Comparison of ENCODE assay signal across 8 cellular contexts in genomic region chr6:89353118-89353556, GRCh38. TPM values are rescaled to one million over a fixed set of nuclear protein-coding genes. Genes with fewer than 3 reads are reported as not detected.
DNase-seq lines count a peak whose midpoint lies in the region; ATAC-seq and TF ChIP-seq lines count a peak whose summit lies in the region.

No MANE protein-coding gene starts in this region.

- H3K4me1 ChIP-seq in right lobe of liver (peaks cover 0 to 21% (median 3%) of the 10 kb centered on the region in 4 donors), upper lobe of left lung (peaks cover 27 to 40% (median 30%) of the 10 kb centered on the region in 4 donors)

- TF ChIP-seq CTCF in brain (conservative IDR thresholded peaks at IDR 0.05) (no peak), right lobe of liver (IDR thresholded peaks at IDR 0.05) (no peak), upper lobe of left lung (IDR thresholded peaks at IDR 0.05) (no peak)

- peak overlapping the region; percentile 59 for H3K27ac Mint-ChIP-seq in activated naive CD4-positive, alpha-beta T cell treated with anti-CD3 and anti-CD28 coated beads for 36 hours
- H3K27ac Mint-ChIP-seq in brain: peak overlapping the region; percentile 88 to 95 (median 93)

- H3K9me3 ChIP-seq in right lobe of liver (no peaks in the 10 kb centered on the region), upper lobe of left lung (no peaks in the 10 kb centered on the region)

- intact Hi-C loops in activated naive CD4-positive, alpha-beta T cell treated with anti-CD3 and anti-CD28 coated beads for 36 hours (cut with micrococcal nuclease): loop anchor here (2.0 to 10.0 kb wide), 5 partner anchors 208 to 1234 kb away; partner anchors contain the start of gene MAP3K7
- intact Hi-C loops in right lobe of liver (cut with DNase I): no loop called here

- ATAC-seq in right lobe of liver (no peak), upper lobe of left lung (ENCODE audit: low FRiP score in 2 of 2) (no peak), HG02970 (IDR thresholded peaks at IDR 0.05; ENCODE audit: low FRiP score, unreplicated experiment) (no peak)

- H3K9me3 Mint-ChIP-seq in activated naive CD4-positive, alpha-beta T cell treated with anti-CD3 and anti-CD28 coated beads for 36 hours: peaks cover 1% of the 10 kb centered on the region
- H3K9me3 Mint-ChIP-seq in brain: peaks cover 0 to 3% (median 0%) of the 10 kb centered on the region in 5 experiments

- TF ChIP-seq POLR2A in right lobe of liver (IDR thresholded peaks at IDR 0.05) (no peak), upper lobe of left lung (IDR thresholded peaks at IDR 0.05) (no peak)

- peak overlapping the region; percentile 69 for H3K4me3 Mint-ChIP-seq in activated naive CD4-positive, alpha-beta T cell treated with anti-CD3 and anti-CD28 coated beads for 36 hours
- peak overlapping the region; percentile 80 to 89 (median 81) for H3K4me3 Mint-ChIP-seq in brain

- peak; percentile 55 for DNase-seq in activated naive CD4-positive, alpha-beta T cell treated with anti-CD3 and anti-CD28 coated beads for 36 hours
- DNase-seq in activated naive CD4-positive, alpha-beta T cell treated with Interleukin-2 at 50 U/mL for 16 hours: no peak
- no peak for DNase-seq in right lobe of liver
- DNase-seq in upper lobe of left lung: no peak
- no peak for DNase-seq in NCI-H510A treated with DMSO at 0.1 percent for 48 hours (lab: John Stamatoyannopoulos, UW)
- no peak for DNase-seq in NCI-H1930 (lab: John Stamatoyannopoulos, UW)

- H3K27ac ChIP-seq in right lobe of liver (peak overlapping the region; percentile 98 to 99 (median 98)), upper lobe of left lung (peak overlapping the region; percentile 97 to 99 (median 98))

- H3K4me1 Mint-ChIP-seq in activated naive CD4-positive, alpha-beta T cell treated with anti-CD3 and anti-CD28 coated beads for 36 hours (ENCODE audit: low read depth): peaks cover 69% of the 10 kb centered on the region
- H3K4me1 Mint-ChIP-seq in brain: peaks cover 59% of the 10 kb centered on the region

- CTCF ChIA-PET in activated naive CD4-positive, alpha-beta T cell treated with anti-CD3 and anti-CD28 coated beads for 36 hours (lab: Charles Lee): interaction anchor here (0.6 to 3.9 kb wide), 3 partner anchors 18 to 164 kb away, joined by 3 to 19 read pairs (median 3); no protein-coding TSS in a partner anchor

- H3K36me3 ChIP-seq in right lobe of liver: no peaks in the 10 kb centered on the region
- H3K36me3 ChIP-seq in upper lobe of left lung: no peaks in the 10 kb centered on the region

- H3K27me3 Mint-ChIP-seq in activated naive CD4-positive, alpha-beta T cell treated with anti-CD3 and anti-CD28 coated beads for 36 hours (ENCODE audit: low read depth): no peaks in the 10 kb centered on the region
- peaks cover 3% of the 10 kb centered on the region for H3K27me3 Mint-ChIP-seq in brain

- TF ChIP-seq EP300 in upper lobe of left lung (IDR thresholded peaks at IDR 0.05): no peak

- H3K27me3 ChIP-seq in right lobe of liver (no peaks in the 10 kb centered on the region), upper lobe of left lung (no peaks in the 10 kb centered on the region)

- H3K4me3 ChIP-seq in right lobe of liver: peak overlapping the region; percentile 90 to 96 (median 93)
- peak overlapping the region; percentile 60 to 69 (median 65) for H3K4me3 ChIP-seq in upper lobe of left lung

- 47% methylated on average over 25 of the region's 27 CpGs for WGBS in right lobe of liver (ENCODE audit: insufficient coverage, low coverage, low lambda C conversion rate, missing lambda C conversion rate)
- WGBS in upper lobe of left lung, 2 donors: 41 to 47% methylated on average over 27 of the region's 27 CpGs

- peaks cover 2% of the 10 kb centered on the region for H3K36me3 Mint-ChIP-seq in activated naive CD4-positive, alpha-beta T cell treated with anti-CD3 and anti-CD28 coated beads for 36 hours (ENCODE audit: low read depth)
- H3K36me3 Mint-ChIP-seq in brain: peaks cover 19% of the 10 kb centered on the region

RNA-seq across cellular contexts. Expression of gene UBE2J1, which starts 0.6 kb away (rescaled TPM):
- total RNA-seq in activated naive CD4-positive, alpha-beta T cell treated with anti-CD3 and anti-CD28 coated beads for 36 hours: 10 to 100 TPM; 10.8 to 10.9 TPM
- polyA plus RNA-seq in brain (ENCODE audit: insufficient read depth, low read depth, low replicate concordance): 29.1 TPM
- total RNA-seq in right lobe of liver (10 to 100 TPM; 14.9 to 22.3 (median 19.7) TPM), upper lobe of left lung (10 to 100 TPM; 16.5 to 55.5 (median 37.4) TPM)

RNA-seq across cellular contexts. Expression of gene GABRR2, which starts 38.0 kb away (rescaled TPM):
- not detected for total RNA-seq in activated naive CD4-positive, alpha-beta T cell treated with anti-CD3 and anti-CD28 coated beads for 36 hours
- not detected for polyA plus RNA-seq in brain (ENCODE audit: insufficient read depth, low read depth, low replicate concordance)
- 1 to 10 TPM in 1 of 6 experiments, under 1 TPM in 5; 0.20 to 1.2 (median 0.56) TPM for total RNA-seq in right lobe of liver
- total RNA-seq in upper lobe of left lung: 1 to 10 TPM in 5 of 6 donors, under 1 TPM in 1; 0.30 to 3.1 (median 1.6) TPM

RNA-seq across cellular contexts. Expression of gene RRAGD, which starts 58.9 kb away (rescaled TPM):
- total RNA-seq in activated naive CD4-positive, alpha-beta T cell treated with anti-CD3 and anti-CD28 coated beads for 36 hours: 10 to 100 TPM; 11.3 to 13.2 TPM
- 38.8 TPM for polyA plus RNA-seq in brain (ENCODE audit: insufficient read depth, low read depth, low replicate concordance)
- total RNA-seq in right lobe of liver (10 to 100 TPM in 4 of 6 experiments, 1 to 10 TPM in 2; 7.1 to 18.7 (median 12.2) TPM), upper lobe of left lung (10 to 100 TPM; 17.5 to 62.7 (median 29.7) TPM)
